9 cellular contexts compared by ENCODE assay signal in the genomic region with DNA sequence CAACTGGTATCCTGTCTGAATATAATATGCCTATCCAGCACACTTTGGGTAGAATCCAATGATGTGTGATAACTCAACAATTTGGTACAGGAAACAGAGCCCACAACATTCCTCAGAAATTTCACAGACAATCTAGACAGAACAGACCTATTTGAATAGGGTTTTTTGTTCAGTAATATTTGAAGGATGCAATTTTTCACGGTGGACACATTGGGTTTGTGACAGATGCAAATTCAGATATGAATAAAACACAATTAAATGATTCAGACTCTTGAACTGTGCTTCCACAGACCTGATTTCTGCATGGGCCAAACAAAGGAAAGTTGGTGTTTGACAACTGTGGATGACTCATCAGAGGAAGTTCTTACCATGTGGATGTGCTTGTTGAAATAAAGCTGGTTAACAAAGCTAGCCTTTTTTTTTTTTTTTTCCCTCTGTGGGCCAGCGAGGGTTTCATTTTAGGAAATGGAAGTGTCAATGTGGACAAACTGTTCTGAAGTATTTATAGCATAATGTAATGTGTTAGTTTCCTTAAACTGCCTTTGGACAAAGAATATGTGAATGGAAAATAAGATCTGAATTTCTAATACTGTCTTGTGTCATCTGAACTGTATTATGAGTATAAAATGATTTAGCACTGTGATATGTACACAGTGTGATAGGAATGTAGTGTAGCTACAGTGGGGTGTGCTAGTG. TPM values are rescaled to one million over a fixed set of nuclear protein-coding genes. Genes with fewer than 3 reads are reported as not detected.
DNase-seq lines count a peak whose midpoint lies in the region; ATAC-seq and TF ChIP-seq lines count a peak whose summit lies in the region.
"Had no signal": no experiment of that assay in that cellular context is flagged by ENCODE, and none has a peak within 500 bp of the region (broad histone marks: within the 10 kb centered on the region; RNA-seq: fewer than 3 reads in every experiment).

No MANE protein-coding gene starts in this region.

- POLR2A ChIA-PET in HEK293T (lab: Yijun Ruan, JAX): no interaction called here
- POLR2A ChIA-PET in SK-N-SH (lab: Yijun Ruan, JAX): no interaction called here

- WGBS in SK-N-SH (ENCODE audit: low lambda C conversion rate): 0% methylated on average over 2 of the region's 2 CpGs
- WGBS in urinary bladder: 18% methylated on average over 2 of the region's 2 CpGs

- intact Hi-C loops in dendritic cell treated with granulocyte-macrophage colony-stimulating factor and Interleukin-4, amounts not matched to agents 40 ng/mL and 50 ng/mL, for 4 days (cut with micrococcal nuclease): loop anchor here (1.0 to 5.0 kb wide), 2 partner anchors 11 to 514 kb away; partner anchors contain the start of gene SAMD9L
- intact Hi-C loops in lower lobe of right lung (cut with DNase I): no loop called here

- peak overlapping the region; percentile 77 for H3K4me2 ChIP-seq in SK-N-SH

- peak; percentile 87 to 88 for ATAC-seq in lower lobe of right lung
- ATAC-seq in GM19035 (IDR thresholded peaks at IDR 0.05; ENCODE audit: unreplicated experiment): no peak
- ATAC-seq in GM21447 (IDR thresholded peaks at IDR 0.05; ENCODE audit: unreplicated experiment): no peak

- peaks cover 66% of the 10 kb centered on the region for H3F3A ChIP-seq in SK-N-SH (replicated peaks; ENCODE audit: insufficient read depth)

- H3K27ac ChIP-seq in SK-N-SH (ENCODE audit: low read depth in 2 of 2, low read length in 1 of 2) (peak overlapping the region; percentile 93 to 98), lower lobe of right lung (peak overlapping the region; percentile 57), urinary bladder (ENCODE audit: low read depth) (peak overlapping the region; percentile 23)

- H3K27me3 Mint-ChIP-seq in dendritic cell treated with granulocyte-macrophage colony-stimulating factor and Interleukin-4, amounts not matched to agents 40 ng/mL and 50 ng/mL, for 4 days: no peaks in the 10 kb centered on the region

- TF ChIP-seq RAD21 in SK-N-SH (IDR thresholded peaks at IDR 0.05; ENCODE audit: low read length): no peak

- H3K36me3 ChIP-seq in SK-N-SH (replicated peaks in 1 of 2; ENCODE audit: control insufficient read depth in 1 of 2, insufficient read depth in 2 of 2, low read length in 1 of 2): peaks cover 10 to 22% of the 10 kb centered on the region in 2 experiments
- H3K36me3 ChIP-seq in lower lobe of right lung: no peaks in the 10 kb centered on the region
- no peaks in the 10 kb centered on the region for H3K36me3 ChIP-seq in urinary bladder (ENCODE audit: insufficient read depth)
- H3K36me3 ChIP-seq: Peyer's patch had no signal

- no peaks in the 10 kb centered on the region for H3K9me2 ChIP-seq in SK-N-SH

- peaks cover 68% of the 10 kb centered on the region for H3K79me2 ChIP-seq in SK-N-SH (ENCODE audit: insufficient read depth)

- peaks cover 35% of the 10 kb centered on the region for H3K4me1 Mint-ChIP-seq in dendritic cell treated with granulocyte-macrophage colony-stimulating factor and Interleukin-4, amounts not matched to agents 40 ng/mL and 50 ng/mL, for 4 days (ENCODE audit: low read depth)

- peak overlapping the region; percentile 80 for H3K27ac Mint-ChIP-seq in dendritic cell treated with granulocyte-macrophage colony-stimulating factor and Interleukin-4, amounts not matched to agents 40 ng/mL and 50 ng/mL, for 4 days

- CTCF ChIA-PET in HEK293T (lab: Yijun Ruan, JAX): interaction anchor here (0.6 kb wide), 1 partner anchor 1795 kb away, joined by 4 read pairs; no protein-coding TSS in a partner anchor
- CTCF ChIA-PET in SK-N-SH (lab: Yijun Ruan, JAX): interaction anchor here (0.7 to 5.2 kb wide), 4 partner anchors 12 to 200 kb away, joined by 3 to 24 read pairs (median 14); no protein-coding TSS in a partner anchor

- peaks cover 8% of the 10 kb centered on the region for H3K36me3 Mint-ChIP-seq in dendritic cell treated with granulocyte-macrophage colony-stimulating factor and Interleukin-4, amounts not matched to agents 40 ng/mL and 50 ng/mL, for 4 days (ENCODE audit: low read depth)

- DNase-seq in CD1c-positive myeloid dendritic cell (ENCODE audit: extremely low spot score): peak; percentile 86
- no peak for DNase-seq in HEK293T (ENCODE audit: extremely low spot score)
- DNase-seq in SK-N-SH: no peak
- DNase-seq in lower lobe of right lung: no peak

- TF ChIP-seq CTCF in SK-N-SH (IDR thresholded peaks at IDR 0.05) (no peak), lower lobe of right lung (IDR thresholded peaks at IDR 0.05) (no peak)

- no peak overlapping the region for H3K4me3 Mint-ChIP-seq in dendritic cell treated with granulocyte-macrophage colony-stimulating factor and Interleukin-4, amounts not matched to agents 40 ng/mL and 50 ng/mL, for 4 days

- H3K9ac ChIP-seq in SK-N-SH: peak overlapping the region; percentile 65

- peaks cover 18% of the 10 kb centered on the region for H3K9me3 Mint-ChIP-seq in dendritic cell treated with granulocyte-macrophage colony-stimulating factor and Interleukin-4, amounts not matched to agents 40 ng/mL and 50 ng/mL, for 4 days

- H2AFZ ChIP-seq in SK-N-SH (ENCODE audit: low read depth): no peak overlapping the region

- TF ChIP-seq EP300 in SK-N-SH (IDR thresholded peaks at IDR 0.05; ENCODE audit: borderline replicate concordance in 1 of 2, low read depth in 1 of 2, low read length in 1 of 2): peak; percentile 83 to 98

- H3K9me3 ChIP-seq in SK-N-SH (no peaks in the 10 kb centered on the region), lower lobe of right lung (no peaks in the 10 kb centered on the region)
- H3K9me3 ChIP-seq: Peyer's patch had no signal

- H4K20me1 ChIP-seq in SK-N-SH (ENCODE audit: insufficient read depth): no peaks in the 10 kb centered on the region

- H3K27me3 ChIP-seq in SK-N-SH (ENCODE audit: insufficient read depth): no peaks in the 10 kb centered on the region
- H3K27me3 ChIP-seq in lower lobe of right lung (ENCODE audit: low read depth): no peaks in the 10 kb centered on the region
- H3K27me3 ChIP-seq: Peyer's patch had no signal

- peak overlapping the region; percentile 18 to 45; a peak in 3 of 4 replicates for H3K4me3 ChIP-seq in SK-N-SH (ENCODE audit: low read depth in 2 of 2, low read length in 1 of 2)
- H3K4me3 ChIP-seq in lower lobe of right lung: no peak overlapping the region
- H3K4me3 ChIP-seq in urinary bladder (ENCODE audit: low read depth, low read length): no peak overlapping the region
- H3K4me3 ChIP-seq: Peyer's patch had no signal

- H3K4me1 ChIP-seq in SK-N-SH (ENCODE audit: control insufficient read depth in 1 of 2, insufficient read depth in 2 of 2, low read depth in 1 of 2, low read length in 1 of 2) (peaks cover 39 to 47% of the 10 kb centered on the region in 2 experiments), lower lobe of right lung (peaks cover 36% of the 10 kb centered on the region), urinary bladder (ENCODE audit: insufficient read depth) (no peaks in the 10 kb centered on the region)

TF ChIP-seq in HEK293T, 16 proteins besides CTCF, POLR2A, EP300 and RAD21:
- TF ChIP-seq LEF1 (IDR thresholded peaks at IDR 0.05; ENCODE audit: borderline replicate concordance) (no peak), ZNF384 (IDR thresholded peaks at IDR 0.05) (peak; percentile 37; the same call in 1 of the 2 replicates), TARDBP (IDR thresholded peaks at IDR 0.05) (no peak), ARNT (IDR thresholded peaks at IDR 0.05) (no peak), SP1 (IDR thresholded peaks at IDR 0.05) (no peak), PKNOX1 (IDR thresholded peaks at IDR 0.05) (no peak), FOXA1 (IDR thresholded peaks at IDR 0.05) (no peak), NFRKB (IDR thresholded peaks at IDR 0.05) (no peak)
TF ChIP-seq in HEK293T: peak in this region for 1.

TF ChIP-seq in SK-N-SH, 30 proteins besides CTCF, POLR2A, EP300 and RAD21 (continues in another document):
- TF ChIP-seq, protein P1, sequence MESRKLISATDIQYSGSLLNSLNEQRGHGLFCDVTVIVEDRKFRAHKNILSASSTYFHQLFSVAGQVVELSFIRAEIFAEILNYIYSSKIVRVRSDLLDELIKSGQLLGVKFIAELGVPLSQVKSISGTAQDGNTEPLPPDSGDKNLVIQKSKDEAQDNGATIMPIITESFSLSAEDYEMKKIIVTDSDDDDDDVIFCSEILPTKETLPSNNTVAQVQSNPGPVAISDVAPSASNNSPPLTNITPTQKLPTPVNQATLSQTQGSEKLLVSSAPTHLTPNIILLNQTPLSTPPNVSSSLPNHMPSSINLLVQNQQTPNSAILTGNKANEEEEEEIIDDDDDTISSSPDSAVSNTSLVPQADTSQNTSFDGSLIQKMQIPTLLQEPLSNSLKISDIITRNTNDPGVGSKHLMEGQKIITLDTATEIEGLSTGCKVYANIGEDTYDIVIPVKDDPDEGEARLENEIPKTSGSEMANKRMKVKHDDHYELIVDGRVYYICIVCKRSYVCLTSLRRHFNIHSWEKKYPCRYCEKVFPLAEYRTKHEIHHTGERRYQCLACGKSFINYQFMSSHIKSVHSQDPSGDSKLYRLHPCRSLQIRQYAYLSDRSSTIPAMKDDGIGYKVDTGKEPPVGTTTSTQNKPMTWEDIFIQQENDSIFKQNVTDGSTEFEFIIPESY (IDR thresholded peaks at IDR 0.05; ENCODE audit: borderline replicate concordance, low read depth): peak; percentile 86; the same call in 1 of the 2 replicates
- TF ChIP-seq MXI1 (IDR thresholded peaks at IDR 0.05; ENCODE audit: low read depth, low read length): peak; percentile 71
- TF ChIP-seq JUND (IDR thresholded peaks at IDR 0.05): peak; percentile 97
- no peak for TF ChIP-seq IRF3 (IDR thresholded peaks at IDR 0.05; ENCODE audit: low read depth, low read length)
- 0 out of 2 replicates have a peak, but pooled peaks have one; percentile 9 for TF ChIP-seq USF1 (IDR thresholded peaks at IDR 0.05; ENCODE audit: borderline replicate concordance, low read depth)

RNA-seq across cellular contexts. Expression of gene FAM133B, which starts 43.2 kb away (rescaled TPM):
- polyA plus RNA-seq in SK-N-SH (2012; rRNA removed) (13.8 and 16.3 TPM in 2 replicates), urinary bladder (16.9 TPM)
- polyA plus RNA-seq in SK-N-SH (2012; cell fraction: cytosol; rRNA removed): 14.7 and 21.1 TPM in 2 replicates
- 13.0 and 33.6 TPM in 2 replicates for polyA plus RNA-seq in SK-N-SH (2012; cell fraction: nucleus; rRNA removed)
- total RNA-seq in lower lobe of right lung (22.8 TPM), urinary bladder (56.1 TPM)

Comparison
In these comparisons a context has a peak if more than half of its experiments do, and no peak if none do; other contexts are left out.
1. H3K27ac ChIP-seq: peak in every context shown above with its lines; median percentile 96 in SK-N-SH; 57 in lower lobe of right lung; 23 in urinary bladder.
2. H3K4me3 ChIP-seq: peak in SK-N-SH (2 of 2); none in lower lobe of right lung (single experiment) and urinary bladder (single experiment).
3. ATAC-seq: peak in lower lobe of right lung (2 of 2); none in GM19035 (single experiment) and GM21447 (single experiment).